Comparison of ENCODE assay signal across 1 cellular context in genomic region chr1:233662503-233663105, GRCh38.
TF ChIP-seq lines count a peak whose summit lies in the region.

No MANE protein-coding gene starts in this region.

TF ChIP-seq in K562, 482 proteins besides CTCF, POLR2A, EP300 and RAD21 (continued from another document):
- TF ChIP-seq KLF6 (CRISPR knock-in tag; IDR thresholded peaks at IDR 0.05; ENCODE audit: borderline replicate concordance) (no peak), ZNF12 (CRISPR knock-in tag; IDR thresholded peaks at IDR 0.05) (no peak), ZNF316 (IDR thresholded peaks at IDR 0.05) (no peak), SMAD1 (IDR thresholded peaks at IDR 0.05; ENCODE audit: low read depth, low read length, partially characterized antibody) (no peak), ZBTB43 (CRISPR knock-in tag; IDR thresholded peaks at IDR 0.05) (no peak), ZNF75A (CRISPR knock-in tag; IDR thresholded peaks at IDR 0.05) (no peak), ZBTB40 (IDR thresholded peaks at IDR 0.05) (no peak), ZBTB40 (CRISPR knock-in tag; IDR thresholded peaks at IDR 0.05) (no peak), SMARCC2 (IDR thresholded peaks at IDR 0.05; ENCODE audit: low read depth) (no peak)
